Comparison of ENCODE assay signal across 22 cellular contexts in genomic region chr6:170226647-170227046, GRCh38.
"Had no signal": no experiment of that assay in that cellular context is flagged by ENCODE, and none has a peak within 500 bp of the region (broad histone marks: within the 10 kb centered on the region; RNA-seq: fewer than 3 reads in every experiment).

No MANE protein-coding gene starts in this region.

- H3K4me3 Mint-ChIP-seq: activated CD4-positive, alpha-beta memory T cell treated with anti-CD3 and anti-CD28 coated beads for 36 hours; activated naive CD4-positive, alpha-beta T cell treated with anti-CD3 and anti-CD28 coated beads for 36 hours; activated T-cell treated with anti-CD3 and anti-CD28 coated beads, Interleukin-2, amount 50 U/mL, for 24 hours; mesothelial cell of epicardium; nephron; T-helper 2 cell treated with Interferon-gamma antibody and Interleukin-4, amounts not matched to agents 5 μg/mL and 100 μg/mL, for 36 hours; WTC11 had no signal

- H3K36me3 Mint-ChIP-seq: activated CD4-positive, alpha-beta memory T cell treated with anti-CD3 and anti-CD28 coated beads for 36 hours; mesothelial cell of epicardium; WTC11 had no signal

- H3K36me3 ChIP-seq: gastroesophageal sphincter, heart left ventricle, lower lobe of right lung, tibial nerve, vagina had no signal

- DNase-seq: activated CD4-positive, alpha-beta memory T cell treated with anti-CD3 and anti-CD28 coated beads for 36 hours; activated CD4-positive, alpha-beta T cell treated with anti-CD3 and anti-CD28 coated beads for 4 hours; activated naive CD4-positive, alpha-beta T cell treated with anti-CD3 and anti-CD28 coated beads for 36 hours; activated T-cell treated with anti-CD3 and anti-CD28 coated beads, Interleukin-2, amount 50 U/mL, for 24 hours; cerebellar nuclear complex; effector CD4-positive, alpha-beta T cell; left cardiac atrium; lower lobe of right lung; occipital lobe; SK-N-SH; stimulated activated CD4-positive, alpha-beta T cell treated with anti-CD3 and anti-CD28 coated beads, Interleukin-12 subunit alpha, Interleukin-12 subunit beta, amount 100 ng/mL, for 4 hours; stimulated activated CD4-positive, alpha-beta T cell treated with anti-CD3 and anti-CD28 coated beads, Interleukin-1b, Interleukin-23, amount 100 ng/mL, for 48 hours; stimulated activated CD8-positive, alpha-beta memory T cell treated with anti-CD3 and anti-CD28 coated beads, Interleukin-4, amount 100 ng/mL, for 48 hours; stimulated activated naive CD4-positive, alpha-beta T cell treated with Interleukin-2 at 50 U/mL for 16 hours had no signal

- H3K4me3 ChIP-seq: gastroesophageal sphincter, heart left ventricle, lower lobe of right lung, tibial nerve, vagina had no signal

- H3K4me1 ChIP-seq: gastroesophageal sphincter had no signal

- H3K27me3 Mint-ChIP-seq: activated CD4-positive, alpha-beta memory T cell treated with anti-CD3 and anti-CD28 coated beads for 36 hours; activated T-cell treated with anti-CD3 and anti-CD28 coated beads, Interleukin-2, amount 50 U/mL, for 24 hours had no signal

- H3K27ac Mint-ChIP-seq: activated CD4-positive, alpha-beta memory T cell treated with anti-CD3 and anti-CD28 coated beads for 36 hours; activated naive CD4-positive, alpha-beta T cell treated with anti-CD3 and anti-CD28 coated beads for 36 hours; activated T-cell treated with anti-CD3 and anti-CD28 coated beads, Interleukin-2, amount 50 U/mL, for 24 hours; nephron; T-helper 2 cell treated with Interferon-gamma antibody and Interleukin-4, amounts not matched to agents 5 μg/mL and 100 μg/mL, for 36 hours; WTC11 had no signal

- H3K27me3 ChIP-seq: gastroesophageal sphincter, heart left ventricle, vagina had no signal

- H3K9me3 Mint-ChIP-seq: activated CD4-positive, alpha-beta memory T cell treated with anti-CD3 and anti-CD28 coated beads for 36 hours; activated naive CD4-positive, alpha-beta T cell treated with anti-CD3 and anti-CD28 coated beads for 36 hours; activated T-cell treated with anti-CD3 and anti-CD28 coated beads, Interleukin-2, amount 50 U/mL, for 24 hours; mesothelial cell of epicardium; nephron; T-helper 2 cell treated with Interferon-gamma antibody and Interleukin-4, amounts not matched to agents 5 μg/mL and 100 μg/mL, for 36 hours; WTC11 had no signal

- H3K27ac ChIP-seq: gastroesophageal sphincter, tibial nerve, vagina had no signal

- H3K9me3 ChIP-seq: gastroesophageal sphincter, heart left ventricle, lower lobe of right lung, SK-N-SH, tibial nerve, vagina had no signal
